Comparison of ENCODE assay signal across 9 cellular contexts in the genomic region with DNA sequence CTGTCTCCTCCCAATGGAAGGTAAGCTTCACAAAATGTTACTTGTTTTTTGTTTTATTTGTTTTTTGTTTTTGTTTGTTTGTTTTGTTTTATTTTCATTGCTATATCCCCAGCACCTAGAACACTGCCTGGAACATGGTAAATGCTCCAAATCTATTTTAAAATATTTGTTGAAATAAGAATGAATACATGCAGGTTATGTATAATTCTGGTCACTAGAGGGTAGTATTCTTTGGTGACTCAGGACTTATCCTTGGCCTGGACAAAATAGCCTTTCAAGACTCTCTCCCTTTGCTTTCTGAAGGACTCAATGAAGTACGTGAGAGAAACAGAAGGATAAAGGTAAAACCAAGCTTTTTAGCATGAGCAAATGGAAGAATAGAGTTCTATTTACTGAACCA. TPM values are rescaled to one million over a fixed set of nuclear protein-coding genes. Genes with fewer than 3 reads are reported as not detected.
DNase-seq lines count a peak whose midpoint lies in the region; ATAC-seq and TF ChIP-seq lines count a peak whose summit lies in the region.
"Had no signal": no experiment of that assay in that cellular context is flagged by ENCODE, and none has a peak within 500 bp of the region (broad histone marks: within the 10 kb centered on the region; RNA-seq: fewer than 3 reads in every experiment).

No MANE protein-coding gene starts in this region.

- ATAC-seq in GM21528 (IDR thresholded peaks at IDR 0.05; ENCODE audit: low FRiP score, unreplicated experiment), result no peak

- no peaks in the 10 kb centered on the region for H3K4me1 ChIP-seq in uterus
- no peaks in the 10 kb centered on the region for H3K4me1 ChIP-seq in spleen

- DNase-seq in NCI-H82 (lab: John Stamatoyannopoulos, UW) (peak; percentile 17), NCI-H82 treated with DMSO at 0.1 percent for 48 hours (lab: John Stamatoyannopoulos, UW; ENCODE audit: unreplicated experiment) (no peak), astrocyte of the spinal cord (ENCODE audit: low read depth, low spot score) (peak; percentile 60), inferior parietal cortex (ENCODE audit: extremely low spot score) (peak; percentile 45), uterus (no peak), NCI-H2081 (lab: John Stamatoyannopoulos, UW) (no peak), spleen (no peak)
- DNase-seq: activated naive CD4-positive, alpha-beta T cell treated with anti-CD3 and anti-CD28 coated beads, Interleukin-2, amount 50 U/mL, for 16 hours had no signal

- intact Hi-C loops in uterus (cut with DNase I; ENCODE audit: low total_unique reads), result no loop called here
- intact Hi-C loops in spleen (cut with DNase I; ENCODE audit: low total_unique reads), result no loop called here

- H3K4me3 ChIP-seq in astrocyte of the spinal cord (ENCODE audit: low read depth, low read length) (no peak overlapping the region), uterus (no peak overlapping the region), spleen (no peak overlapping the region)

- H3K9me3 ChIP-seq in uterus, result no peaks in the 10 kb centered on the region
- no peaks in the 10 kb centered on the region for H3K9me3 ChIP-seq in spleen

- in situ Hi-C loops in astrocyte of the spinal cord (cut with HindIII; ENCODE audit: low sequenced_read_pairs), result no loop called here

- H3K27me3 ChIP-seq in uterus (no peaks in the 10 kb centered on the region), spleen (replicated peaks in 1 of 7) (no peaks in the 10 kb centered on the region)

- no peaks in the 10 kb centered on the region for H3K36me3 ChIP-seq in uterus
- H3K36me3 ChIP-seq in spleen, result no peaks in the 10 kb centered on the region

- H3K27ac ChIP-seq in uterus (no peak overlapping the region), spleen (no peak overlapping the region)

- WGBS in spleen, 5 donors, result 29 to 53% (median 50%) methylated on average over 1 of the region's 1 CpG

- peak; percentile 49 for TF ChIP-seq CTCF in astrocyte of the spinal cord (IDR thresholded peaks at IDR 0.05; ENCODE audit: low read depth, low read length)
- TF ChIP-seq CTCF in uterus (IDR thresholded peaks at IDR 0.05), result peak; percentile 46 to 54 (median 51)
- TF ChIP-seq CTCF in spleen (IDR thresholded peaks at IDR 0.05 in 8 of 11, conservative IDR thresholded peaks at IDR 0.05 in 3 of 11), result peak in 1 of 11 experiments; percentile 24

- TF ChIP-seq POLR2A in uterus (IDR thresholded peaks at IDR 0.05) (no peak), spleen (IDR thresholded peaks at IDR 0.05) (no peak)

RNA-seq across cellular contexts. Expression of a gene that starts 46.9 kb away (rescaled TPM):
- 10 to 100 TPM in 3 of 4 donors, 1 to 10 TPM in 1; 8.5 to 22.9 (median 18.1) TPM for total RNA-seq in uterus
- total RNA-seq in spleen, result 1 to 10 TPM; 2.5 to 5.9 (median 4.2) TPM
- polyA plus RNA-seq in spleen, result under 1 TPM; 0.24 to 0.58 (median 0.26) TPM

Comparison
In these comparisons a context has a peak if more than half of its experiments do, and no peak if none do; other contexts are left out.
1. DNase-seq: peak in NCI-H82 (single experiment), astrocyte of the spinal cord (single experiment) and inferior parietal cortex (single experiment); none in NCI-H82 treated with DMSO at 0.1 percent for 48 hours (single experiment), uterus (0 of 2), NCI-H2081 (0 of 2) and spleen (single experiment).